In genomic region chr2:216551669-216552068, GRCh38 we compare ENCODE assay signal across 18 cellular contexts. TPM values are rescaled to one million over a fixed set of nuclear protein-coding genes. Genes with fewer than 3 reads are reported as not detected.
DNase-seq lines count a peak whose midpoint lies in the region; ATAC-seq, FAIRE-seq and TF ChIP-seq lines count a peak whose summit lies in the region.
"Had no signal": no experiment of that assay in that cellular context is flagged by ENCODE, and none has a peak within 500 bp of the region (broad histone marks: within the 10 kb centered on the region; RNA-seq: fewer than 3 reads in every experiment).

No MANE protein-coding gene starts in this region.

- peaks cover 3% of the 10 kb centered on the region; the same call in 1 of the 3 replicates for H3K4me1 ChIP-seq in A549

- TF ChIP-seq CTCF in A549 (IDR thresholded peaks at IDR 0.05) = no peak
- 0 out of 2 replicates have a peak, but pooled peaks have one; percentile 6 for TF ChIP-seq CTCF in LNCaP clone FGC (IDR thresholded peaks at IDR 0.05; ENCODE audit: control insufficient read depth, extremely low read depth, insufficient read depth)
- TF ChIP-seq CTCF in mesothelial cell of epicardium (IDR thresholded peaks at IDR 0.05; ENCODE audit: unreplicated experiment) = no peak
- TF ChIP-seq CTCF in dorsolateral prefrontal cortex (IDR thresholded peaks at IDR 0.05 in 54 of 56, conservative IDR thresholded peaks at IDR 0.05 in 2 of 56; ENCODE audit: low read depth in 1 of 56, partially characterized antibody in 56 of 56) = no peak

- no peak for ATAC-seq in A549
- ATAC-seq in central memory CD8-positive, alpha-beta T cell (replicated peaks; ENCODE audit: extremely low read depth, poor library complexity, severe bottlenecking) = no peak
- ATAC-seq in HG03108 (IDR thresholded peaks at IDR 0.05; ENCODE audit: unreplicated experiment) = no peak
- no peak for ATAC-seq in HG03097 (IDR thresholded peaks at IDR 0.05; ENCODE audit: low FRiP score, unreplicated experiment)
- ATAC-seq: HCT116 had no signal

- intact Hi-C loops in dorsolateral prefrontal cortex (cut with DNase I) = no loop called here

- no peaks in the 10 kb centered on the region for H3K27me3 ChIP-seq in dorsolateral prefrontal cortex

- H3K36me3 Mint-ChIP-seq in central memory CD8-positive, alpha-beta T cell (ENCODE audit: insufficient read depth) = no peaks in the 10 kb centered on the region
- no peaks in the 10 kb centered on the region for H3K36me3 Mint-ChIP-seq in mesothelial cell of epicardium
- H3K36me3 Mint-ChIP-seq: activated naive CD8-positive, alpha-beta T cell treated with anti-CD3 and anti-CD28 coated beads, Interleukin-2, amount 10 ng/mL, durations not matched to agents 7 days and 5 days had no signal

- H3K27ac ChIP-seq in A549 = peak overlapping the region; percentile 25 to 44; a peak in 2 of 6 replicates
- H3K27ac ChIP-seq in dorsolateral prefrontal cortex = no peak overlapping the region

- 60% methylated on average over 4 of the region's 4 CpGs for WGBS in A549 (ENCODE audit: missing lambda C conversion rate)

- H3K27me3 Mint-ChIP-seq in central memory CD8-positive, alpha-beta T cell = peaks cover 7% of the 10 kb centered on the region
- H3K27me3 Mint-ChIP-seq in mesothelial cell of epicardium (ENCODE audit: low read depth) = no peaks in the 10 kb centered on the region
- H3K27me3 Mint-ChIP-seq: activated CD4-positive, alpha-beta T cell treated with anti-CD3 and anti-CD28 coated beads, Interleukin-2, amount 10 ng/mL, durations not matched to agents 7 days and 5 days had no signal

- H3K4me1 Mint-ChIP-seq in central memory CD8-positive, alpha-beta T cell = peaks cover 28% of the 10 kb centered on the region
- H3K4me1 Mint-ChIP-seq in mesothelial cell of epicardium = peaks cover 45% of the 10 kb centered on the region
- H3K4me1 Mint-ChIP-seq: activated CD4-positive, alpha-beta T cell treated with anti-CD3 and anti-CD28 coated beads, Interleukin-2, amount 10 ng/mL, durations not matched to agents 7 days and 5 days had no signal

- H3K4me3 Mint-ChIP-seq in central memory CD8-positive, alpha-beta T cell = peak overlapping the region; percentile 24
- H3K4me3 Mint-ChIP-seq in mesothelial cell of epicardium = no peak overlapping the region
- H3K4me3 Mint-ChIP-seq: activated CD4-positive, alpha-beta T cell treated with anti-CD3 and anti-CD28 coated beads, Interleukin-2, amount 10 ng/mL, durations not matched to agents 7 days and 5 days; activated naive CD8-positive, alpha-beta T cell treated with anti-CD3 and anti-CD28 coated beads, Interleukin-2, amount 10 ng/mL, durations not matched to agents 7 days and 5 days; activated T-cell treated with anti-CD3 and anti-CD28 coated beads, Interleukin-2, amount 50 U/mL, for 24 hours had no signal

- TF ChIP-seq POLR2A in A549 (IDR thresholded peaks at IDR 0.05; ENCODE audit: low read length) = no peak

- no peaks in the 10 kb centered on the region for H3K9me3 Mint-ChIP-seq in central memory CD8-positive, alpha-beta T cell
- no peaks in the 10 kb centered on the region for H3K9me3 Mint-ChIP-seq in mesothelial cell of epicardium
- H3K9me3 Mint-ChIP-seq: activated CD4-positive, alpha-beta T cell treated with anti-CD3 and anti-CD28 coated beads, Interleukin-2, amount 10 ng/mL, durations not matched to agents 7 days and 5 days; activated naive CD8-positive, alpha-beta T cell treated with anti-CD3 and anti-CD28 coated beads, Interleukin-2, amount 10 ng/mL, durations not matched to agents 7 days and 5 days; activated T-cell treated with anti-CD3 and anti-CD28 coated beads, Interleukin-2, amount 50 U/mL, for 24 hours had no signal

- no peak overlapping the region for H3K4me2 ChIP-seq in A549
- H3K4me2 ChIP-seq: smooth muscle cell had no signal

- DNase-seq in A549 (ENCODE audit: low read depth in 1 of 2, low spot score in 1 of 2) (no peak), LNCaP clone FGC (ENCODE audit: low read depth) (peak; percentile 83), mesothelial cell of epicardium (ENCODE audit: low spot score in 2 of 2, unreplicated experiment in 2 of 2) (no peak), dorsolateral prefrontal cortex (no peak), HT-29 (ENCODE audit: low spot score) (no peak)
- no peak for DNase-seq in central memory CD8-positive, alpha-beta T cell (ENCODE audit: low spot score in 2 of 2)
- DNase-seq: activated CD4-positive, alpha-beta T cell treated with anti-CD3 and anti-CD28 coated beads, Interleukin-2, amount 10 ng/mL, durations not matched to agents 7 days and 5 days; activated naive CD8-positive, alpha-beta T cell treated with anti-CD3 and anti-CD28 coated beads, Interleukin-2, amount 10 ng/mL, durations not matched to agents 7 days and 5 days; activated T-cell treated with anti-CD3 and anti-CD28 coated beads, Interleukin-2, amount 50 U/mL, for 24 hours; Calu3; NCI-H1930; nucleus accumbens; SHP77; stimulated activated naive CD4-positive, alpha-beta T cell treated with Interleukin-2 at 50 U/mL for 16 hours had no signal

- no peak for TF ChIP-seq RAD21 in A549 (conservative IDR thresholded peaks at IDR 0.05 in 1 of 2, IDR thresholded peaks at IDR 0.05 in 1 of 2)

- CTCF ChIA-PET in A549 (lab: Yijun Ruan, JAX) = no interaction called here

- no peak overlapping the region for H3K27ac Mint-ChIP-seq in central memory CD8-positive, alpha-beta T cell (ENCODE audit: low read depth)
- peak overlapping the region; percentile 84 for H3K27ac Mint-ChIP-seq in mesothelial cell of epicardium
- H3K27ac Mint-ChIP-seq: activated CD4-positive, alpha-beta T cell treated with anti-CD3 and anti-CD28 coated beads, Interleukin-2, amount 10 ng/mL, durations not matched to agents 7 days and 5 days; activated naive CD8-positive, alpha-beta T cell treated with anti-CD3 and anti-CD28 coated beads, Interleukin-2, amount 10 ng/mL, durations not matched to agents 7 days and 5 days; activated T-cell treated with anti-CD3 and anti-CD28 coated beads, Interleukin-2, amount 50 U/mL, for 24 hours had no signal

- TF ChIP-seq EP300 in A549 (IDR thresholded peaks at IDR 0.05) = no peak

- POLR2A ChIA-PET in A549 (lab: Yijun Ruan, JAX) = no interaction called here

- no peaks in the 10 kb centered on the region for H3K9me3 ChIP-seq in A549

- no peak overlapping the region for H3K4me3 ChIP-seq in A549
- H3K4me3 ChIP-seq in LNCaP clone FGC (ENCODE audit: low read depth, low read length) = 0 out of 2 replicates have a peak overlapping the region, but pooled peaks have one; percentile 8
- H3K4me3 ChIP-seq in dorsolateral prefrontal cortex = no peak overlapping the region
- H3K4me3 ChIP-seq: smooth muscle cell had no signal

- FAIRE-seq in A549 (lab: Jason Lieb, UNC) = no peak

TF ChIP-seq in A549, 52 proteins besides CTCF, POLR2A, EP300 and RAD21:
- TF ChIP-seq CBX2 (IDR thresholded peaks at IDR 0.05; ENCODE audit: borderline replicate concordance, low read depth) (no peak), USF2 (IDR thresholded peaks at IDR 0.05) (no peak), REST (IDR thresholded peaks at IDR 0.05) (no peak)

RNA-seq across cellular contexts. Expression of gene RPL37A, which starts 53.0 kb away (rescaled TPM):
- polyA plus RNA-seq in A549 (2011; rRNA removed) (4,046 and 4,130 TPM in 2 replicates), A549 (2017; fragmentation: RNase III; extraction: RNeasy Plus Mini Kit Qiagen cat#74134 plus additional on column Dnase treatment) (4,215 to 4,381 TPM (median 4,330 TPM) in 3 replicates)
- 1,938 and 2,074 TPM in 2 replicates for polyA plus RNA-seq in A549 (2012; cell fraction: cytosol; rRNA removed)
- polyA plus RNA-seq in A549 (2012; cell fraction: nucleus; rRNA removed) = 702 and 1,256 TPM in 2 replicates
- polyA minus RNA-seq in A549 (2011; rRNA and poly(A)+ RNA removed) = 862 and 1,170 TPM in 2 replicates
- total RNA-seq in mesothelial cell of epicardium (2,728 to 2,928 TPM (median 2,867 TPM) in 3 replicates), dorsolateral prefrontal cortex (1,000 to 10,000 TPM in 115 of 120 experiments, 100 to 1,000 TPM in 5; 791 to 1,871 (median 1,178) TPM)
- total RNA-seq in HT-29 (2014; rRNA removed; shearing (Covaris generic)) = 2,133 and 2,247 TPM in 2 replicates

Comparison
In these comparisons a context has a peak if more than half of its experiments do, and no peak if none do; other contexts are left out.
1. H3K27ac ChIP-seq: peak in A549 (2 of 2); none in dorsolateral prefrontal cortex (0 of 59).